Comparison of ENCODE assay signal across 8 cellular contexts in genomic region chr10:14601872-14602725, GRCh38.
DNase-seq lines count a peak whose midpoint lies in the region; TF ChIP-seq lines count a peak whose summit lies in the region.

No MANE protein-coding gene starts in this region.

- no peak for TF ChIP-seq RAD21 in neural cell (conservative IDR thresholded peaks at IDR 0.05)

- H3K79me2 ChIP-seq in neural cell (replicated peaks; ENCODE audit: insufficient read depth, low read length), result peaks cover 56% of the 10 kb centered on the region

- H3K27me3 ChIP-seq in neural cell (ENCODE audit: insufficient read depth, low read depth, low read length) (no peaks in the 10 kb centered on the region), neuronal stem cell (ENCODE audit: control insufficient read depth in 3 of 3, insufficient read depth in 3 of 3, low read depth in 1 of 3, low read length in 3 of 3) (peaks cover 0 to 20% (median 2%) of the 10 kb centered on the region in 3 experiments)

- H3K36me3 ChIP-seq in neural cell (ENCODE audit: insufficient read depth, low read length), result peaks cover 8% of the 10 kb centered on the region
- peaks cover 4 to 43% of the 10 kb centered on the region in 2 donors for H3K36me3 ChIP-seq in neuronal stem cell (replicated peaks in 1 of 2; ENCODE audit: control insufficient read depth in 2 of 2, insufficient read depth in 2 of 2, low read length in 2 of 2)

- peak; percentile 67 for DNase-seq in AG20443 (ENCODE audit: low spot score)
- DNase-seq in GM19238 (ENCODE audit: insufficient read length, low spot score), result peak; percentile 43
- peak; percentile 56 for DNase-seq in HK-2 (ENCODE audit: unreplicated experiment)
- DNase-seq in UCSD-AML1 (lab: John Stamatoyannopoulos, UW; ENCODE audit: unreplicated experiment), result peak; percentile 58
- DNase-seq in dermis blood vessel endothelial cell, result peak; percentile 84
- no peak for DNase-seq in posterior vena cava (ENCODE audit: low spot score)
- DNase-seq in neuronal stem cell (ENCODE audit: low spot score), result no peak

- H2AK5ac ChIP-seq in neuronal stem cell (ENCODE audit: low read depth, low read length), result no peak overlapping the region

- H2BK120ac ChIP-seq in neuronal stem cell (ENCODE audit: low read depth, low read length), result no peak overlapping the region

- no peak overlapping the region for H2AFZ ChIP-seq in neural cell (ENCODE audit: low read depth, low read length)
- no peak overlapping the region for H2AFZ ChIP-seq in neuronal stem cell (ENCODE audit: low read length)

- H4K91ac ChIP-seq in neuronal stem cell (ENCODE audit: low read depth, low read length, poor library complexity), result no peak overlapping the region

- H3K9me3 ChIP-seq in neural cell (ENCODE audit: low read length) (no peaks in the 10 kb centered on the region), neuronal stem cell (replicated peaks in 1 of 2; ENCODE audit: control insufficient read depth in 2 of 2, insufficient read depth in 1 of 2, low read depth in 1 of 2, low read length in 2 of 2) (peaks cover 0 to 10% of the 10 kb centered on the region in 2 donors)

- H3K9ac ChIP-seq in neural cell (ENCODE audit: low read length), result peak overlapping the region; percentile 10
- no peak overlapping the region for H3K9ac ChIP-seq in neuronal stem cell (ENCODE audit: low read depth, low read length, poor library complexity)

- no peak overlapping the region for H2BK5ac ChIP-seq in neuronal stem cell (ENCODE audit: low read length)

- H3K4me3 ChIP-seq in neural cell (ENCODE audit: low read length), result peak overlapping the region; percentile 93
- H3K4me3 ChIP-seq in neuronal stem cell (ENCODE audit: low read length in 2 of 2), result peak overlapping the region in 1 of 2 donors; percentile 88

- H3K18ac ChIP-seq in neuronal stem cell (ENCODE audit: low read length), result no peak overlapping the region

- no peaks in the 10 kb centered on the region for H3K9me2 ChIP-seq in neural cell (ENCODE audit: insufficient read depth, low read length)

- H4K20me1 ChIP-seq in neural cell (ENCODE audit: insufficient read depth), result no peaks in the 10 kb centered on the region

- H4K8ac ChIP-seq in neuronal stem cell (ENCODE audit: low read depth, low read length), result no peak overlapping the region

- no peak overlapping the region for H2BK15ac ChIP-seq in neuronal stem cell (ENCODE audit: low read length)

- H3K14ac ChIP-seq in neuronal stem cell (ENCODE audit: low read length), result no peak overlapping the region

- no CpG with 5 or more reads among the region's 16 CpGs for WGBS in neuronal stem cell (ENCODE audit: extremely low coverage in 2 of 2, insufficient read length in 2 of 2, insufficient replicate concordance in 1 of 2), 2 donors

- H3F3A ChIP-seq in neural cell (ENCODE audit: insufficient read depth, low read length, poor library complexity, severe bottlenecking), result no peaks in the 10 kb centered on the region

- peak overlapping the region; percentile 95 for H3K4me2 ChIP-seq in neural cell (ENCODE audit: low read length)
- no peak overlapping the region for H3K4me2 ChIP-seq in neuronal stem cell (ENCODE audit: insufficient read depth, low read length, poor library complexity, severe bottlenecking)

- no peak overlapping the region for H2BK12ac ChIP-seq in neuronal stem cell (ENCODE audit: low read length)

- no peak for TF ChIP-seq EP300 in neural cell (conservative IDR thresholded peaks at IDR 0.05; ENCODE audit: poor library complexity, severe bottlenecking)

- no peak overlapping the region for H3K23ac ChIP-seq in neuronal stem cell (ENCODE audit: low read depth, low read length, poor library complexity)

- peaks cover 6% of the 10 kb centered on the region in 2 donors for H3K4me1 ChIP-seq in neuronal stem cell (ENCODE audit: control insufficient read depth in 2 of 2, insufficient read depth in 1 of 2, low read depth in 1 of 2, low read length in 2 of 2)

- peaks cover 6% of the 10 kb centered on the region for H3K79me1 ChIP-seq in neuronal stem cell (ENCODE audit: low read depth, low read length)

- TF ChIP-seq CTCF in neural cell (IDR thresholded peaks at IDR 0.05; ENCODE audit: poor library complexity, severe bottlenecking), result no peak

- H3K27ac ChIP-seq in neural cell (ENCODE audit: low read length), result no peak overlapping the region
- no peak overlapping the region for H3K27ac ChIP-seq in neuronal stem cell (replicated peaks; ENCODE audit: low read length)

- no peak overlapping the region for H3K4ac ChIP-seq in neuronal stem cell (ENCODE audit: low read length)

- intact Hi-C loops in posterior vena cava (cut with DNase I), result no loop called here

TF ChIP-seq in neural cell, 6 proteins besides CTCF, POLR2A, EP300 and RAD21:
- TF ChIP-seq MXI1 (conservative IDR thresholded peaks at IDR 0.05; ENCODE audit: poor library complexity, severe bottlenecking) (no peak), REST (IDR thresholded peaks at IDR 0.05; ENCODE audit: borderline replicate concordance) (no peak), EZH2 (IDR thresholded peaks at IDR 0.05; ENCODE audit: borderline replicate concordance, insufficient read depth, low read length, poor library complexity, severe bottlenecking) (no peak), SMC3 (conservative IDR thresholded peaks at IDR 0.05; ENCODE audit: poor library complexity) (no peak), TAF1 (IDR thresholded peaks at IDR 0.05; ENCODE audit: low read depth) (no peak), POLR2AphosphoS5 (IDR thresholded peaks at IDR 0.05) (no peak)

Comparison
In these comparisons a context has a peak if more than half of its experiments do, and no peak if none do; other contexts are left out.
1. DNase-seq: peak in AG20443 (single experiment), GM19238 (single experiment), HK-2 (single experiment), UCSD-AML1 (single experiment) and dermis blood vessel endothelial cell (single experiment); none in posterior vena cava (single experiment) and neuronal stem cell (single experiment).